Comparison of ENCODE assay signal across 8 cellular contexts in the genomic region with DNA sequence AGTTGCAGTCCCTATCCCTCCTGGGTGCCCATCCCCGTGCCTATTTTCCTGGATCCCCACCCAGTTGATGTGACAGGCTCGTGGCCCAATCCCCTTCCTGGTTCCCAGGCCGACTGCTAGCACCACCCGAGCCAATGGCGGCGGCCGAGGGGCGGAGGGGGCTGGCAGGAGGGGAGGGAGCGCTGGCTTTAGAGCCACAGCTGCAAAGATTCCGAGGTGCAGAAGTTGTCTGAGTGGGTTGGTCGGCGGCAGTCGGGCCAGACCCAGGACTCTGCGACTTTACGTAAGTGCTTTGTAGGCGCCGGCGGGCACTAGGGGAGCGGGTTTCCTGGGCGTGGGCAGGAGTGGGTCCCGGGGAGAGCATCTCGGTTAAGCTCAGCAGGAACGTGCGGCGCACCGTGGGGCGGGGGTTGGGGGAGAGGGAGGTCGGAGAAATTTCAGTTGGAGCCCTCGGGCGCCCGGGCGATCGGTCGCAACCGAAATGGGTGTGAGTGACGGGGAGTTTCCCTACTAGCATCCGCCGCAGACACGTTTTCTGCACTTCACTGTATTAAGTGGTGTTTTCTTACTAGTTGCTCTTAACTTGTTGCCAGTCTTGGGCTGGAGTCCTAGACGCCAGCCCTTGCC. TPM values are rescaled to one million over a fixed set of nuclear protein-coding genes. Genes with fewer than 3 reads are reported as not detected.
A peak's percentile ranks its signal among the peaks of the same experiment; 100 is the strongest.
DNase-seq lines count a peak whose midpoint lies in the region; ATAC-seq and TF ChIP-seq lines count a peak whose summit lies in the region.

A gene with protein sequence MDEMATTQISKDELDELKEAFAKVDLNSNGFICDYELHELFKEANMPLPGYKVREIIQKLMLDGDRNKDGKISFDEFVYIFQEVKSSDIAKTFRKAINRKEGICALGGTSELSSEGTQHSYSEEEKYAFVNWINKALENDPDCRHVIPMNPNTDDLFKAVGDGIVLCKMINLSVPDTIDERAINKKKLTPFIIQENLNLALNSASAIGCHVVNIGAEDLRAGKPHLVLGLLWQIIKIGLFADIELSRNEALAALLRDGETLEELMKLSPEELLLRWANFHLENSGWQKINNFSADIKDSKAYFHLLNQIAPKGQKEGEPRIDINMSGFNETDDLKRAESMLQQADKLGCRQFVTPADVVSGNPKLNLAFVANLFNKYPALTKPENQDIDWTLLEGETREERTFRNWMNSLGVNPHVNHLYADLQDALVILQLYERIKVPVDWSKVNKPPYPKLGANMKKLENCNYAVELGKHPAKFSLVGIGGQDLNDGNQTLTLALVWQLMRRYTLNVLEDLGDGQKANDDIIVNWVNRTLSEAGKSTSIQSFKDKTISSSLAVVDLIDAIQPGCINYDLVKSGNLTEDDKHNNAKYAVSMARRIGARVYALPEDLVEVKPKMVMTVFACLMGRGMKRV (plus strand): TSS at position 197 of the 627 bp plus-strand sequence. CDS start 49,077 bp downstream, outside the sequence.

- peak within 1 kb of the TSS; percentile 93 for H3K27ac Mint-ChIP-seq in MCF 10A (ENCODE audit: low read depth, unreplicated experiment)

- peak within 1 kb of the TSS; percentile 94 for H3K4me3 ChIP-seq in iPS DF 6.9 (ENCODE audit: low read length)
- H3K4me3 ChIP-seq in rectal smooth muscle tissue (ENCODE audit: low read length): peak within 1 kb of the TSS; percentile 63

- ATAC-seq in HG02938 (IDR thresholded peaks at IDR 0.05; ENCODE audit: unreplicated experiment) (peak; percentile 66), HG03469 (IDR thresholded peaks at IDR 0.05; ENCODE audit: unreplicated experiment) (no peak)

- TF ChIP-seq CTCF in MCF 10A (IDR thresholded peaks at IDR 0.05; ENCODE audit: unreplicated experiment): no peak

- BruUV-seq in MCF 10A (replicated peaks; lab: Mats Ljungman, UMichigan): TSS peak; percentile 36

- H3K4me1 ChIP-seq in iPS DF 6.9 (ENCODE audit: control insufficient read depth, insufficient read depth, low read length) (no peaks in the 10 kb centered on the region), rectal smooth muscle tissue (ENCODE audit: control insufficient read depth, insufficient read depth, low read length) (no peaks in the 10 kb centered on the region)

- CTCF ChIA-PET in MCF 10A (lab: Yijun Ruan, JAX): interaction anchor here (1.0 to 1.2 kb wide), 2 partner anchors 27 to 236 kb away, joined by 3 to 4 read pairs; no protein-coding TSS in a partner anchor

- no CpG with 5 or more reads among the region's 40 CpGs for WGBS in iPS DF 6.9 (ENCODE audit: insufficient coverage, insufficient read length)

- no peaks in the 10 kb centered on the region for H3K9me3 ChIP-seq in iPS DF 6.9 (ENCODE audit: control insufficient read depth, insufficient read depth, low read length)

- H3K27ac ChIP-seq in iPS DF 6.9 (ENCODE audit: low read length) (no peak within 1 kb of the TSS), rectal smooth muscle tissue (ENCODE audit: low read depth, low read length) (peak within 1 kb of the TSS; percentile 84)

- peaks cover 36% of the 10 kb centered on the region for H3K27me3 Mint-ChIP-seq in MCF 10A (ENCODE audit: insufficient read depth, unreplicated experiment)

- peak within 1 kb of the TSS; percentile 62 for H3K9ac ChIP-seq in rectal smooth muscle tissue (ENCODE audit: low read length)

- H3K27me3 ChIP-seq in iPS DF 6.9 (ENCODE audit: control insufficient read depth, insufficient read depth, low read length) (no peaks in the 10 kb centered on the region), rectal smooth muscle tissue (ENCODE audit: control insufficient read depth, insufficient read depth, low read length) (peaks cover 4% of the 10 kb centered on the region)

- H3K4me1 Mint-ChIP-seq in MCF 10A (ENCODE audit: insufficient read depth, unreplicated experiment): no peaks in the 10 kb centered on the region

- H3K9me3 Mint-ChIP-seq in MCF 10A (ENCODE audit: unreplicated experiment): no peaks in the 10 kb centered on the region

- H3K36me3 ChIP-seq in iPS DF 6.9 (ENCODE audit: control insufficient read depth, insufficient read depth, low read length) (no peaks in the 10 kb centered on the region), rectal smooth muscle tissue (ENCODE audit: control insufficient read depth, insufficient read depth, low read length) (no peaks in the 10 kb centered on the region)

- DNase-seq in activated CD4-positive, alpha-beta T cell treated with anti-CD3 and anti-CD28 coated beads for 48 hours: peak; percentile 18
- DNase-seq in activated CD4-positive, alpha-beta T cell treated with anti-CD3 and anti-CD28 coated beads, Interleukin-2, amount 50 U/mL, for 4 hours: no peak
- DNase-seq in NCI-H748 treated with DMSO at 0.1 percent for 48 hours (lab: John Stamatoyannopoulos, UW) (peak; percentile 62), MCF 10A (ENCODE audit: unreplicated experiment) (peak; percentile 81), iPS DF 6.9 (ENCODE audit: low read depth, low spot score) (peak; percentile 43)

- H3K36me3 Mint-ChIP-seq in MCF 10A (ENCODE audit: insufficient read depth, unreplicated experiment): peaks cover 9% of the 10 kb centered on the region

- H3K4me3 Mint-ChIP-seq in MCF 10A (ENCODE audit: unreplicated experiment): peak within 1 kb of the TSS; percentile 84

- intact Hi-C loops in MCF 10A (cut with micrococcal nuclease): loop anchor here (1.0 to 5.0 kb wide), 4 partner anchors 32 to 229 kb away; no protein-coding TSS in a partner anchor

- POLR2A ChIA-PET in MCF 10A (lab: Yijun Ruan, JAX): interaction anchor here (0.7 to 7.5 kb wide), 10 partner anchors 20 to 1330 kb away, joined by 3 to 160 read pairs (median 5); no protein-coding TSS in a partner anchor

RNA-seq across cellular contexts. Expression of the gene that starts here (rescaled TPM):
- total RNA-seq in MCF 10A (2022): 127 and 147 TPM in 2 replicates

Comparison
In these comparisons a context has a peak if more than half of its experiments do, and no peak if none do; other contexts are left out.
1. DNase-seq: peak in activated CD4-positive, alpha-beta T cell treated with anti-CD3 and anti-CD28 coated beads for 48 hours (single experiment), NCI-H748 treated with DMSO at 0.1 percent for 48 hours (single experiment), MCF 10A (single experiment) and iPS DF 6.9 (single experiment); none in activated CD4-positive, alpha-beta T cell treated with anti-CD3 and anti-CD28 coated beads, Interleukin-2, amount 50 U/mL, for 4 hours (0 of 2).